In genomic region chr13:108667205-108667604, GRCh38 we compare ENCODE assay signal across 11 cellular contexts. TPM values are rescaled to one million over a fixed set of nuclear protein-coding genes. Genes with fewer than 3 reads are reported as not detected.
"Had no signal": no experiment of that assay in that cellular context is flagged by ENCODE, and none has a peak within 500 bp of the region (broad histone marks: within the 10 kb centered on the region; RNA-seq: fewer than 3 reads in every experiment).

No MANE protein-coding gene starts in this region.

- H3K4me2 ChIP-seq: GM23338 had no signal

- H3K27ac Mint-ChIP-seq: GM23338, H9, HFFc6 had no signal

- H3K36me3 ChIP-seq: HAP-1 had no signal

- FAIRE-seq: H1, H54 had no signal

- ATAC-seq: GM23338, HCT116 had no signal

- H3K9ac ChIP-seq: GM23248 had no signal

- H3K9me3 ChIP-seq: HAP-1 had no signal

- H3K4me3 ChIP-seq: GM23248, GM23338, HAP-1 had no signal

- H3K4me3 Mint-ChIP-seq: GM23338, H9, HFFc6 had no signal

- H3K4me1 ChIP-seq: HAP-1 had no signal

- H3K4me1 Mint-ChIP-seq: GM23338, H9 had no signal

- DNase-seq: GM23248, GOT3, H7, H9, HCEC 1CT, HFFc6 had no signal

- H3K27ac ChIP-seq: GM23248 had no signal

- H2AFZ ChIP-seq: GM23248, GM23338 had no signal

RNA-seq across cellular contexts. Expression of gene MYO16, which starts 37.8 kb away (rescaled TPM):
- total RNA-seq: GM23248, H9, HFFc6 had no signal
- polyA plus RNA-seq: GM23248 had no signal
